Comparison of ENCODE assay signal across 17 cellular contexts in genomic region chr12:10368206-10369171, GRCh38. TPM values are rescaled to one million over a fixed set of nuclear protein-coding genes. Genes with fewer than 3 reads are reported as not detected.
DNase-seq lines count a peak whose midpoint lies in the region; ATAC-seq and TF ChIP-seq lines count a peak whose summit lies in the region.
"Had no signal": no experiment of that assay in that cellular context is flagged by ENCODE, and none has a peak within 500 bp of the region (broad histone marks: within the 10 kb centered on the region; RNA-seq: fewer than 3 reads in every experiment).

No MANE protein-coding gene starts in this region.

- no peaks in the 10 kb centered on the region for H3K27me3 ChIP-seq in skeletal muscle tissue (ENCODE audit: control insufficient read depth in 3 of 3, insufficient read depth in 3 of 3, low read length in 3 of 3)
- H3K27me3 ChIP-seq: hepatocyte had no signal

- peaks cover 61% of the 10 kb centered on the region for H3K36me3 Mint-ChIP-seq in activated CD8-positive, alpha-beta T cell treated with anti-CD3 and anti-CD28 coated beads, Interleukin-2, amount 10 ng/mL, durations not matched to agents 7 days and 5 days (ENCODE audit: low read depth)

- CTCF ChIA-PET in HEK293 (lab: Yijun Ruan, JAX): interaction anchor here (2.3 kb wide), 1 partner anchor 193 kb away, joined by 10 read pairs; no protein-coding TSS in a partner anchor
- CTCF ChIA-PET in activated CD8-positive, alpha-beta T cell treated with anti-CD3 and anti-CD28 coated beads, Interleukin-2, amount 10 ng/mL, durations not matched to agents 7 days and 5 days (lab: Charles Lee): interaction anchor here (1.7 to 4.2 kb wide), 2 partner anchors 24 to 189 kb away, joined by 4 to 31 read pairs; no protein-coding TSS in a partner anchor

- H3K9me3 ChIP-seq in HEK293 (ENCODE audit: control insufficient read depth, insufficient read depth, low read depth, low read length) (no peaks in the 10 kb centered on the region), skeletal muscle tissue (ENCODE audit: control insufficient read depth in 3 of 3, low read length in 3 of 3) (no peaks in the 10 kb centered on the region)

- peaks cover 38% of the 10 kb centered on the region for H3K4me1 Mint-ChIP-seq in activated CD8-positive, alpha-beta T cell treated with anti-CD3 and anti-CD28 coated beads, Interleukin-2, amount 10 ng/mL, durations not matched to agents 7 days and 5 days (ENCODE audit: low read depth)

- H3K9me3 Mint-ChIP-seq in activated CD8-positive, alpha-beta T cell treated with anti-CD3 and anti-CD28 coated beads, Interleukin-2, amount 10 ng/mL, durations not matched to agents 7 days and 5 days (ENCODE audit: insufficient read depth): peaks cover 6% of the 10 kb centered on the region

- H3K4me1 ChIP-seq in HEK293 (ENCODE audit: control insufficient read depth, insufficient read depth, low read length) (peaks cover 6% of the 10 kb centered on the region), skeletal muscle tissue (ENCODE audit: control insufficient read depth in 3 of 3, insufficient read depth in 3 of 3, low read length in 3 of 3) (peaks cover 18 to 27% (median 20%) of the 10 kb centered on the region in 3 donors)

- H3K4me3 ChIP-seq in HEK293 (ENCODE audit: low read depth, low read length) (no peak overlapping the region), skeletal muscle tissue (ENCODE audit: low read length in 3 of 3) (no peak overlapping the region)
- H3K4me3 ChIP-seq: hepatocyte had no signal

- ATAC-seq in activated CD8-positive, alpha-beta T cell treated with anti-CD3 and anti-CD28 coated beads, Interleukin-2, amount 10 ng/mL, durations not matched to agents 7 days and 5 days: no peak
- no peak for ATAC-seq in GM21360 (IDR thresholded peaks at IDR 0.05; ENCODE audit: unreplicated experiment)

- peaks cover 0 to 3% of the 10 kb centered on the region in 2 experiments; a peak in 1 of 3 replicates for H3K36me3 ChIP-seq in HEK293 (ENCODE audit: control insufficient read depth in 2 of 2, insufficient read depth in 1 of 2, low read length in 2 of 2)
- H3K36me3 ChIP-seq in skeletal muscle tissue (ENCODE audit: control insufficient read depth in 3 of 3, insufficient read depth in 3 of 3, low read length in 3 of 3): no peaks in the 10 kb centered on the region

- DNase-seq in activated CD8-positive, alpha-beta T cell treated with anti-CD3 and anti-CD28 coated beads, Interleukin-2, amount 10 ng/mL, durations not matched to agents 7 days and 5 days: no peak
- DNase-seq in left kidney (ENCODE audit: low read depth, low spot score) (peak; percentile 32), NCI-H2227 (lab: John Stamatoyannopoulos, UW; ENCODE audit: unreplicated experiment) (no peak)
- no peak for DNase-seq in stimulated activated CD4-positive, alpha-beta T cell treated with anti-CD3 and anti-CD28 coated beads, Interleukin-15, amount 100 ng/mL, for 24 hours
- DNase-seq: activated CD4-positive, alpha-beta T cell treated with anti-CD3 and anti-CD28 coated beads, Interleukin-2, amount 10 ng/mL, durations not matched to agents 7 days and 5 days; HCEC 1CT; NCI-H146; NCI-H510A; RPMI8226 had no signal

- no peak for TF ChIP-seq CTCF in HEK293 (tag by site-specific recombination; IDR thresholded peaks at IDR 0.05)

- peak overlapping the region in 1 of 3 donors; percentile 64 for H3K9ac ChIP-seq in skeletal muscle tissue (ENCODE audit: low read depth in 1 of 3, low read length in 3 of 3)
- H3K9ac ChIP-seq: KMS-11 had no signal

- H3K27me3 Mint-ChIP-seq in activated CD8-positive, alpha-beta T cell treated with anti-CD3 and anti-CD28 coated beads, Interleukin-2, amount 10 ng/mL, durations not matched to agents 7 days and 5 days (ENCODE audit: low read depth): no peaks in the 10 kb centered on the region

- H3K27ac Mint-ChIP-seq in activated CD8-positive, alpha-beta T cell treated with anti-CD3 and anti-CD28 coated beads, Interleukin-2, amount 10 ng/mL, durations not matched to agents 7 days and 5 days: peak overlapping the region; percentile 74
- H3K27ac Mint-ChIP-seq: activated CD4-positive, alpha-beta T cell treated with anti-CD3 and anti-CD28 coated beads, Interleukin-2, amount 10 ng/mL, durations not matched to agents 7 days and 5 days had no signal

- H3K4me3 Mint-ChIP-seq in activated CD8-positive, alpha-beta T cell treated with anti-CD3 and anti-CD28 coated beads, Interleukin-2, amount 10 ng/mL, durations not matched to agents 7 days and 5 days: peak overlapping the region; percentile 29
- H3K4me3 Mint-ChIP-seq: activated CD4-positive, alpha-beta T cell treated with anti-CD3 and anti-CD28 coated beads, Interleukin-2, amount 10 ng/mL, durations not matched to agents 7 days and 5 days had no signal

- H3K27ac ChIP-seq in HEK293 (ENCODE audit: extremely low read depth, low read depth, low read length): no peak overlapping the region
- peak overlapping the region; percentile 23 for H3K27ac ChIP-seq in skeletal muscle tissue (ENCODE audit: low read depth, low read length)
- H3K27ac ChIP-seq: hepatocyte, HL-60, KMS-11 had no signal

- POLR2A ChIA-PET in HEK293 (lab: Yijun Ruan, JAX): interaction anchor here (1.0 kb wide), 1 partner anchor 17 kb away, joined by 3 read pairs; no protein-coding TSS in a partner anchor
- POLR2A ChIA-PET in activated CD8-positive, alpha-beta T cell treated with anti-CD3 and anti-CD28 coated beads, Interleukin-2, amount 10 ng/mL, durations not matched to agents 7 days and 5 days (lab: Charles Lee): interaction anchor here (0.6 to 5.4 kb wide), 8 partner anchors 19 to 191 kb away, joined by 3 to 48 read pairs (median 3); no protein-coding TSS in a partner anchor

TF ChIP-seq in HEK293, 187 proteins besides CTCF, POLR2A, EP300 and RAD21:
- TF ChIP-seq ZNF701 (tag by site-specific recombination; IDR thresholded peaks at IDR 0.05) (no peak), ZNF513 (tag by site-specific recombination; IDR thresholded peaks at IDR 0.05) (no peak), ZNF514 (tag by site-specific recombination; IDR thresholded peaks at IDR 0.05) (no peak), ZNF366 (tag by site-specific recombination; conservative IDR thresholded peaks at IDR 0.05) (0 out of 2 replicates have a peak, but pooled peaks have one; percentile 35), PRDM1 (tag by site-specific recombination; IDR thresholded peaks at IDR 0.05) (peak; percentile 94), ZNF596 (tag by site-specific recombination; IDR thresholded peaks at IDR 0.05) (peak; percentile 60; the same call in 1 of the 2 replicates), ZNF423 (tag by site-specific recombination; IDR thresholded peaks at IDR 0.05) (no peak), ZSCAN5A (tag by site-specific recombination; IDR thresholded peaks at IDR 0.05) (no peak)

RNA-seq across cellular contexts. Expression of gene KLRK1, which starts 21.4 kb away (rescaled TPM):
- total RNA-seq in activated CD8-positive, alpha-beta T cell treated with anti-CD3 and anti-CD28 coated beads, Interleukin-2, amount 10 ng/mL, durations not matched to agents 7 days and 5 days: 100 to 1,000 TPM; 117 to 123 TPM
- 0.52 TPM for total RNA-seq in skeletal muscle tissue
- total RNA-seq: epithelial cell of proximal tubule, hepatocyte had no signal

RNA-seq across cellular contexts. Expression of gene KLRC4, which starts 41.1 kb away (rescaled TPM):
- total RNA-seq in activated CD8-positive, alpha-beta T cell treated with anti-CD3 and anti-CD28 coated beads, Interleukin-2, amount 10 ng/mL, durations not matched to agents 7 days and 5 days: 1 to 10 TPM; 3.6 to 4.9 TPM
- total RNA-seq in skeletal muscle tissue: not detected
- total RNA-seq: activated CD4-positive, alpha-beta T cell treated with anti-CD3 and anti-CD28 coated beads, Interleukin-2, amount 10 ng/mL, durations not matched to agents 7 days and 5 days; epithelial cell of proximal tubule; hepatocyte; T-helper 2 cell treated with Interferon-gamma antibody and Interleukin-4, amounts not matched to agents 100 ng/mL and 5 ng/mL, for 36 hours had no signal

RNA-seq across cellular contexts. Expression of gene KLRC3, which starts 51.9 kb away (rescaled TPM):
- total RNA-seq in activated CD8-positive, alpha-beta T cell treated with anti-CD3 and anti-CD28 coated beads, Interleukin-2, amount 10 ng/mL, durations not matched to agents 7 days and 5 days: 1 to 10 TPM; 1.3 to 2.1 TPM
- not detected for total RNA-seq in skeletal muscle tissue
- total RNA-seq: activated CD4-positive, alpha-beta T cell treated with anti-CD3 and anti-CD28 coated beads, Interleukin-2, amount 10 ng/mL, durations not matched to agents 7 days and 5 days; epithelial cell of proximal tubule; hepatocyte; T-helper 2 cell treated with Interferon-gamma antibody and Interleukin-4, amounts not matched to agents 100 ng/mL and 5 ng/mL, for 36 hours had no signal

Comparison
In these comparisons a context has a peak if more than half of its experiments do, and no peak if none do; other contexts are left out.
1. RNA of gene KLRK1, which starts 21.4 kb away (total RNA-seq): 117 to 123 TPM in activated CD8-positive, alpha-beta T cell treated with anti-CD3 and anti-CD28 coated beads, Interleukin-2, amount 10 ng/mL, durations not matched to agents 7 days and 5 days; 0.52 TPM in skeletal muscle tissue (single experiment); every median in the first group is over 10 times any median in the second.